13 cellular contexts compared by ENCODE assay signal in genomic region chr10:23362069-23362830, GRCh38. TPM values are rescaled to one million over a fixed set of nuclear protein-coding genes. Genes with fewer than 3 reads are reported as not detected.
DNase-seq lines count a peak whose midpoint lies in the region; ATAC-seq lines count a peak whose summit lies in the region.
"Had no signal": no experiment of that assay in that cellular context is flagged by ENCODE, and none has a peak within 500 bp of the region (broad histone marks: within the 10 kb centered on the region; RNA-seq: fewer than 3 reads in every experiment).

No MANE protein-coding gene starts in this region.

- peak overlapping the region; percentile 77 for H3K4me3 Mint-ChIP-seq in activated T-helper 17 cell treated with anti-CD3 and anti-CD28 coated beads, Interleukin-2, amount 50 U/mL, for 72 hours

- no peak for DNase-seq in stimulated activated naive CD4-positive, alpha-beta T cell (lab: John Stamatoyannopoulos, UW)
- no peak for DNase-seq in NCI-H2107 (lab: John Stamatoyannopoulos, UW)
- DNase-seq in inferior parietal cortex (ENCODE audit: extremely low spot score) = no peak
- DNase-seq: GOT3; KBM-7; SHP77 treated with DMSO at 0.1 percent for 48 hours; stimulated activated CD4-positive, alpha-beta T cell treated with anti-CD3 and anti-CD28 coated beads, Interleukin-4, amount 100 ng/mL, for 1 hour had no signal

- ATAC-seq in GM18858 (IDR thresholded peaks at IDR 0.05; ENCODE audit: unreplicated experiment) = peak; percentile 34
- ATAC-seq in GM19455 (IDR thresholded peaks at IDR 0.05; ENCODE audit: unreplicated experiment) = peak; percentile 44
- ATAC-seq in HG02973 (IDR thresholded peaks at IDR 0.05; ENCODE audit: unreplicated experiment) = peak; percentile 29
- ATAC-seq in activated T-helper 17 cell treated with anti-CD3 and anti-CD28 coated beads, Interleukin-2, amount 50 U/mL, for 72 hours (replicated peaks) = no peak
- ATAC-seq: left lobe of liver had no signal

- no peaks in the 10 kb centered on the region for H3K36me3 Mint-ChIP-seq in activated T-helper 17 cell treated with anti-CD3 and anti-CD28 coated beads, Interleukin-2, amount 50 U/mL, for 72 hours (ENCODE audit: low read depth)

- peaks cover 31% of the 10 kb centered on the region for H3K4me1 Mint-ChIP-seq in activated T-helper 17 cell treated with anti-CD3 and anti-CD28 coated beads, Interleukin-2, amount 50 U/mL, for 72 hours

- peak overlapping the region; percentile 10 for H3K27ac Mint-ChIP-seq in activated T-helper 17 cell treated with anti-CD3 and anti-CD28 coated beads, Interleukin-2, amount 50 U/mL, for 72 hours

- no peaks in the 10 kb centered on the region for H3K9me3 Mint-ChIP-seq in activated T-helper 17 cell treated with anti-CD3 and anti-CD28 coated beads, Interleukin-2, amount 50 U/mL, for 72 hours

- H3K27me3 Mint-ChIP-seq in activated T-helper 17 cell treated with anti-CD3 and anti-CD28 coated beads, Interleukin-2, amount 50 U/mL, for 72 hours = no peaks in the 10 kb centered on the region

RNA-seq across cellular contexts. Expression of gene C10orf67, which starts 17.7 kb away (rescaled TPM):
- under 1 TPM; 0.21 to 0.30 TPM for total RNA-seq in activated T-helper 17 cell treated with anti-CD3 and anti-CD28 coated beads, Interleukin-2, amount 50 U/mL, for 72 hours
- total RNA-seq: bronchial epithelial cell, left lobe of liver had no signal
